17 cellular contexts compared by ENCODE assay signal in the genomic region with DNA sequence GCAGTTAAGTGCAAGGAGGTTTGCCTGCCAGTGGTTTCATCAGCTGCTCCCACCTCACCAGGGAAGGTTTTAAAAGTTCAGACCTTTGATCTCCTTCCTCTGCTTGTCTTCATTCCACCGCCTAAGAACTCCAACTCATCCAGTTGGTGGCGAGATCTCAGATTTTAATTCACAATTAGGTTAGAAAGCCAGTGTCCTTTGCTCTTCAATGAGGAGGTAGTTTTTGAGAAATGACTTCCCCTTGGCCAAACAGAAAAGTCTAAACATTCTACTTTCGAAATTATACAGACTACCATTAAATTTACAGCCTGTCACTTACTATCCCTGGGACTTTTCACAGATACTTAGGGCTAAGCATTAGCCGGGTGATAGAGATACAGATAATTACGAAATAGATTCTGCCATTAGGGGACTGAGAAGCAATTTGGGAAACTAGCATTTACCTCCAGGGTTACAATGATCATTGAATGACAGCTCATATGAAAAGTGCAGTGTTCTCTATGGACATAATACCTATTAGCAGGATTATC.
"Had no signal": no experiment of that assay in that cellular context is flagged by ENCODE, and none has a peak within 500 bp of the region (broad histone marks: within the 10 kb centered on the region; RNA-seq: fewer than 3 reads in every experiment).

No MANE protein-coding gene starts in this region.

- DNase-seq: colonic mucosa; dermis blood vessel endothelial cell; erythroblast; heart right ventricle; left lung; lower lobe of right lung; mucosa of descending colon; naive thymus-derived CD8-positive, alpha-beta T cell; posterior cingulate gyrus; stimulated activated CD4-positive, alpha-beta T cell treated with anti-CD3 and anti-CD28 coated beads, Interleukin-2, amount 100 ng/mL, for 24 hours; stimulated activated CD4-positive, alpha-beta T cell treated with anti-CD3 and anti-CD28 coated beads, Interleukin-4, amount 100 ng/mL, for 4 hours; stimulated activated naive B cell treated with anti-CD40 and anti-IgM and Interleukin-4, amounts not matched to agents 10 μg/mL and 1 μg/mL and 100 μg/mL, for 72 hours; thyroid gland; upper lobe of left lung; uterus had no signal

- H3K4me1 ChIP-seq: colonic mucosa, heart right ventricle, left lung, lower lobe of right lung, suprapubic skin, thyroid gland, upper lobe of left lung, uterus had no signal

- H3K4me3 ChIP-seq: colonic mucosa, heart right ventricle, left lung, lower lobe of right lung, mucosa of descending colon, suprapubic skin, thyroid gland, upper lobe of left lung, uterus had no signal

- ATAC-seq: heart right ventricle; left lung; lower lobe of right lung; mucosa of descending colon; naive thymus-derived CD8-positive, alpha-beta T cell; sciatic nerve; stimulated activated naive B cell treated with anti-CD40 and anti-IgM and Interleukin-4, amounts not matched to agents 10 μg/mL and 1 μg/mL and 100 μg/mL, for 72 hours had no signal

- H3K36me3 ChIP-seq: colonic mucosa, heart right ventricle, left lung, lower lobe of right lung, suprapubic skin, thyroid gland, upper lobe of left lung, uterus had no signal

- H3K27me3 ChIP-seq: colonic mucosa, heart right ventricle, left lung, suprapubic skin, thyroid gland, upper lobe of left lung had no signal

- H3K27ac ChIP-seq: colonic mucosa, heart right ventricle, left lung, lower lobe of right lung, suprapubic skin, thyroid gland, upper lobe of left lung, uterus had no signal

- H3K9me3 ChIP-seq: colonic mucosa, heart right ventricle, left lung, lower lobe of right lung, mucosa of descending colon, suprapubic skin, thyroid gland, upper lobe of left lung, uterus had no signal
